ENCODE assay signal across 13 cellular contexts in genomic region chr3:195151866-195152526, GRCh38.
DNase-seq lines count a peak whose midpoint lies in the region; ATAC-seq and TF ChIP-seq lines count a peak whose summit lies in the region.
"Had no signal": no experiment of that assay in that cellular context is flagged by ENCODE, and none has a peak within 500 bp of the region (broad histone marks: within the 10 kb centered on the region; RNA-seq: fewer than 3 reads in every experiment).

No MANE protein-coding gene starts in this region.

- H3F3A ChIP-seq in PC-9 (ENCODE audit: insufficient read depth, low read depth), result no peaks in the 10 kb centered on the region

- H3K27me3 ChIP-seq in BLaER1, result no peaks in the 10 kb centered on the region
- H3K27me3 ChIP-seq in PC-9 (ENCODE audit: insufficient read depth, low read depth), result no peaks in the 10 kb centered on the region
- no peaks in the 10 kb centered on the region for H3K27me3 ChIP-seq in ovary

- no peak overlapping the region for H3K4me3 ChIP-seq in BLaER1
- no peak overlapping the region for H3K4me3 ChIP-seq in PC-9
- H3K4me3 ChIP-seq in ovary, result no peak overlapping the region

- H3K79me2 ChIP-seq in PC-9 (ENCODE audit: low read depth), result no peaks in the 10 kb centered on the region

- H3K9me2 ChIP-seq in PC-9 (ENCODE audit: insufficient read depth), result no peaks in the 10 kb centered on the region

- 89 to 94% (median 92%) methylated on average over 11 of the region's 11 CpGs for WGBS in ovary, 3 donors

- peak; percentile 15 to 54 for DNase-seq in PC-9
- DNase-seq in non-pigmented ciliary epithelial cell (ENCODE audit: low read depth), result peak; percentile 83
- no peak for DNase-seq in activated CD4-positive, alpha-beta T cell treated with anti-CD3 and anti-CD28 coated beads, Interleukin-2, amount 50 U/mL, for 1 hour
- DNase-seq in NCI-H2171 (lab: John Stamatoyannopoulos, UW), result no peak
- no peak for DNase-seq in caudate nucleus (lab: John Stamatoyannopoulos, UW)
- no peak for DNase-seq in ovary
- DNase-seq: activated CD4-positive, alpha-beta T cell treated with anti-CD3 and anti-CD28 coated beads for 4 hours; DND-41; NCI-H748 treated with DMSO at 0.1 percent for 48 hours; nucleus accumbens; stimulated activated naive CD4-positive, alpha-beta T cell had no signal

- H3K36me3 ChIP-seq in BLaER1 (no peaks in the 10 kb centered on the region), PC-9 (ENCODE audit: low read depth) (no peaks in the 10 kb centered on the region), ovary (no peaks in the 10 kb centered on the region)

- POLR2A ChIA-PET in PC-9 (lab: Charles Lee; ENCODE audit: unreplicated experiment), result interaction anchor here (0.7 kb wide), 1 partner anchor 44 kb away, joined by 5 read pairs; no protein-coding TSS in a partner anchor

- no peak for TF ChIP-seq EP300 in ovary (IDR thresholded peaks at IDR 0.05)

- H4K20me1 ChIP-seq in BLaER1 (no peaks in the 10 kb centered on the region), PC-9 (ENCODE audit: insufficient read depth) (no peaks in the 10 kb centered on the region)

- intact Hi-C loops in PC-9 (cut with micrococcal nuclease; ENCODE audit: unreplicated experiment) (loop anchor here (10.0 kb wide), 1 partner anchor 103 kb away; no protein-coding TSS in a partner anchor), ovary (cut with DNase I) (loop anchor here in 2 of 4 donors (10.0 kb wide), 2 partner anchors 53 to 103 kb away; no protein-coding TSS in a partner anchor)

- H3K9ac ChIP-seq in BLaER1, result no peak overlapping the region

- TF ChIP-seq CTCF in PC-9 (conservative IDR thresholded peaks at IDR 0.05) (no peak), ovary (IDR thresholded peaks at IDR 0.05) (no peak)

- TF ChIP-seq POLR2A in ovary (IDR thresholded peaks at IDR 0.05), result no peak

- peak; percentile 19 for ATAC-seq in esophagus mucosa

- H3K4me2 ChIP-seq in BLaER1, result peak overlapping the region; percentile 87
- H3K4me2 ChIP-seq in PC-9, result peak overlapping the region; percentile 22; the same call in 1 of the 2 replicates

- no peak overlapping the region for H2AFZ ChIP-seq in PC-9

- H3K9me3 ChIP-seq in BLaER1, result no peaks in the 10 kb centered on the region
- H3K9me3 ChIP-seq in PC-9 (ENCODE audit: insufficient read depth, low read depth), result no peaks in the 10 kb centered on the region
- H3K9me3 ChIP-seq in ovary, result no peaks in the 10 kb centered on the region

- peaks cover 99% of the 10 kb centered on the region for H3K4me1 ChIP-seq in BLaER1
- H3K4me1 ChIP-seq in PC-9 (replicated peaks; ENCODE audit: insufficient read depth), result peaks cover 5% of the 10 kb centered on the region
- H3K4me1 ChIP-seq in ovary (ENCODE audit: insufficient read depth), result peaks cover 13% of the 10 kb centered on the region

- no peak overlapping the region for H3K27ac ChIP-seq in BLaER1
- H3K27ac ChIP-seq in PC-9, result no peak overlapping the region
- no peak overlapping the region for H3K27ac ChIP-seq in caudate nucleus (ENCODE audit: low read depth, low read length)
- no peak overlapping the region for H3K27ac ChIP-seq in ovary

- BruUV-seq in PC-9 (replicated peaks; lab: Mats Ljungman, UMichigan), result TSS peak; percentile 63

- CTCF ChIA-PET in PC-9 (lab: Charles Lee), result interaction anchor here (0.7 kb wide), 1 partner anchor 290 kb away, joined by 3 read pairs; no protein-coding TSS in a partner anchor

Comparison
In these comparisons a context has a peak if more than half of its experiments do, and no peak if none do; other contexts are left out.
1. DNase-seq: peak in PC-9 (2 of 2) and non-pigmented ciliary epithelial cell (single experiment); none in activated CD4-positive, alpha-beta T cell treated with anti-CD3 and anti-CD28 coated beads, Interleukin-2, amount 50 U/mL, for 1 hour (single experiment), NCI-H2171 (single experiment), caudate nucleus (0 of 61) and ovary (0 of 5).